In genomic region chr7:87833130-87833529, GRCh38 we compare ENCODE assay signal across 18 cellular contexts.
"Had no signal": no experiment of that assay in that cellular context is flagged by ENCODE, and none has a peak within 500 bp of the region (broad histone marks: within the 10 kb centered on the region; RNA-seq: fewer than 3 reads in every experiment).

No MANE protein-coding gene starts in this region.

- ATAC-seq: activated T-helper 17 cell treated with anti-CD3 and anti-CD28 coated beads, Interleukin-2, amount 50 U/mL, for 72 hours; lower lobe of right lung; stimulated activated effector memory CD8-positive, alpha-beta T cell treated with anti-CD3 and anti-CD28 coated beads, Interleukin-12 subunit alpha, Interleukin-12 subunit beta, amount 100 ng/mL, for 72 hours had no signal

- H3K36me3 ChIP-seq: adrenal gland, thyroid gland, uterus had no signal

- H3K9me3 Mint-ChIP-seq: central memory CD8-positive, alpha-beta T cell; stimulated activated effector memory CD8-positive, alpha-beta T cell treated with anti-CD3 and anti-CD28 coated beads, Interleukin-12 subunit alpha, Interleukin-12 subunit beta, amount 100 ng/mL, for 72 hours had no signal

- H3K4me1 Mint-ChIP-seq: activated B cell treated with CpG ODN at 0.5 μM for 24 hours; activated CD4-positive, alpha-beta T cell treated with anti-CD3 and anti-CD28 coated beads, Interleukin-2, amount 10 ng/mL, durations not matched to agents 24 days and 14 days; activated T-helper 17 cell treated with anti-CD3 and anti-CD28 coated beads, Interleukin-2, amount 50 U/mL, for 72 hours; central memory CD8-positive, alpha-beta T cell; stimulated activated effector memory CD8-positive, alpha-beta T cell treated with anti-CD3 and anti-CD28 coated beads, Interleukin-12 subunit alpha, Interleukin-12 subunit beta, amount 100 ng/mL, for 72 hours had no signal

- H3K27ac ChIP-seq: adrenal gland, epithelial cell of prostate, hepatocyte, lower lobe of right lung, parathyroid adenoma, thyroid gland, uterus had no signal

- DNase-seq: activated B cell treated with CpG ODN at 0.5 μM for 24 hours; activated CD4-positive, alpha-beta T cell treated with anti-CD3 and anti-CD28 coated beads, Interleukin-2, amount 10 ng/mL, durations not matched to agents 24 days and 14 days; activated CD8-positive, alpha-beta memory T cell treated with anti-CD3 and anti-CD28 coated beads for 24 hours; activated naive CD4-positive, alpha-beta T cell treated with anti-CD3 and anti-CD28 coated beads, Interleukin-2, amount 50 U/mL, for 16 hours; adrenal gland; cortex of kidney; effector memory CD4-positive, alpha-beta T cell; lower lobe of right lung; thyroid gland; uterus had no signal

- H3K4me1 ChIP-seq: adrenal gland, lower lobe of right lung, parathyroid adenoma, thyroid gland, uterus had no signal

- H3K9me3 ChIP-seq: adrenal gland, lower lobe of right lung, thyroid gland, uterus had no signal

- H3K27ac Mint-ChIP-seq: activated B cell treated with CpG ODN at 0.5 μM for 24 hours; activated CD4-positive, alpha-beta T cell treated with anti-CD3 and anti-CD28 coated beads, Interleukin-2, amount 10 ng/mL, durations not matched to agents 24 days and 14 days; activated T-helper 17 cell treated with anti-CD3 and anti-CD28 coated beads, Interleukin-2, amount 50 U/mL, for 72 hours; mesothelial cell of epicardium; stimulated activated effector memory CD8-positive, alpha-beta T cell treated with anti-CD3 and anti-CD28 coated beads, Interleukin-12 subunit alpha, Interleukin-12 subunit beta, amount 100 ng/mL, for 72 hours had no signal

- H3K4me3 ChIP-seq: adrenal gland, hepatocyte, lower lobe of right lung, smooth muscle cell, thyroid gland, uterus had no signal

- H3K4me3 Mint-ChIP-seq: activated B cell treated with CpG ODN at 0.5 μM for 24 hours; activated CD4-positive, alpha-beta T cell treated with anti-CD3 and anti-CD28 coated beads, Interleukin-2, amount 10 ng/mL, durations not matched to agents 24 days and 14 days; activated T-helper 17 cell treated with anti-CD3 and anti-CD28 coated beads, Interleukin-2, amount 50 U/mL, for 72 hours; central memory CD8-positive, alpha-beta T cell; mesothelial cell of epicardium; stimulated activated effector memory CD8-positive, alpha-beta T cell treated with anti-CD3 and anti-CD28 coated beads, Interleukin-12 subunit alpha, Interleukin-12 subunit beta, amount 100 ng/mL, for 72 hours had no signal

- H3K27me3 Mint-ChIP-seq: activated B cell treated with CpG ODN at 0.5 μM for 24 hours; activated CD4-positive, alpha-beta T cell treated with anti-CD3 and anti-CD28 coated beads, Interleukin-2, amount 10 ng/mL, durations not matched to agents 24 days and 14 days; activated T-helper 17 cell treated with anti-CD3 and anti-CD28 coated beads, Interleukin-2, amount 50 U/mL, for 72 hours; central memory CD8-positive, alpha-beta T cell had no signal

- H3K36me3 Mint-ChIP-seq: mesothelial cell of epicardium had no signal
